Comparison of ENCODE assay signal across 1 cellular context in the genomic region with DNA sequence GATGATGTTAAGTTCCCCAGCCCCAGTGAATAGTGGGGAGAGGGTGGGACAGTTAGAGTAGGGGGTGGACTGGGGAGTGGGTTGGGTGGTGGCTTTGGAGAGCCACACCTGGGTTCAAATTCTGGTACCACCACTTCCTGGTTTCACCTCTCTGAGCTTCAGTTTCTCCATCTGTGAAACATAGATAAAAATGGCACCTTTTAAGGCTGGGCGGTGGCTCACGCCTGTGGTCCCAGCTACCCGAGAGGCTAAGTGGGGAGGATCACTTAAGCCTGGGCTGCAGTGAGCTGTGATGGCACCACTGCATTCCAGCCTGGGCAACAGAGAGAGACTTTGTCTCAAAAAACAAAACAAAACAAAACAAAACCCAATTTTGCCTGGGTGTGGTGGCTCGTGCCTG.
TF ChIP-seq lines count a peak whose summit lies in the region.

No MANE protein-coding gene starts in this region.

TF ChIP-seq in SK-N-SH treated with all-trans-retinoic acid at 6 μM for 48 hours, 23 proteins besides CTCF, POLR2A, EP300 and RAD21:
- TF ChIP-seq ZFP30 (CRISPR knock-in tag; IDR thresholded peaks at IDR 0.05) (no peak), ZNF8 (CRISPR knock-in tag; IDR thresholded peaks at IDR 0.05) (no peak), ZNF565 (CRISPR knock-in tag; conservative IDR thresholded peaks at IDR 0.05; ENCODE audit: low read depth) (no peak), ARNTL (CRISPR knock-in tag; IDR thresholded peaks at IDR 0.05; ENCODE audit: borderline replicate concordance, low read depth) (no peak), TSHZ2 (CRISPR knock-in tag; IDR thresholded peaks at IDR 0.05) (no peak), PPARA (CRISPR knock-in tag; IDR thresholded peaks at IDR 0.05; ENCODE audit: borderline replicate concordance) (no peak), BACH2 (CRISPR knock-in tag; IDR thresholded peaks at IDR 0.05; ENCODE audit: borderline replicate concordance) (no peak), ESRRG (CRISPR knock-in tag; IDR thresholded peaks at IDR 0.05) (no peak), SNAI2 (CRISPR knock-in tag; IDR thresholded peaks at IDR 0.05) (no peak), CSDC2 (CRISPR knock-in tag; IDR thresholded peaks at IDR 0.05) (no peak)
- TF ChIP-seq, protein P1, sequence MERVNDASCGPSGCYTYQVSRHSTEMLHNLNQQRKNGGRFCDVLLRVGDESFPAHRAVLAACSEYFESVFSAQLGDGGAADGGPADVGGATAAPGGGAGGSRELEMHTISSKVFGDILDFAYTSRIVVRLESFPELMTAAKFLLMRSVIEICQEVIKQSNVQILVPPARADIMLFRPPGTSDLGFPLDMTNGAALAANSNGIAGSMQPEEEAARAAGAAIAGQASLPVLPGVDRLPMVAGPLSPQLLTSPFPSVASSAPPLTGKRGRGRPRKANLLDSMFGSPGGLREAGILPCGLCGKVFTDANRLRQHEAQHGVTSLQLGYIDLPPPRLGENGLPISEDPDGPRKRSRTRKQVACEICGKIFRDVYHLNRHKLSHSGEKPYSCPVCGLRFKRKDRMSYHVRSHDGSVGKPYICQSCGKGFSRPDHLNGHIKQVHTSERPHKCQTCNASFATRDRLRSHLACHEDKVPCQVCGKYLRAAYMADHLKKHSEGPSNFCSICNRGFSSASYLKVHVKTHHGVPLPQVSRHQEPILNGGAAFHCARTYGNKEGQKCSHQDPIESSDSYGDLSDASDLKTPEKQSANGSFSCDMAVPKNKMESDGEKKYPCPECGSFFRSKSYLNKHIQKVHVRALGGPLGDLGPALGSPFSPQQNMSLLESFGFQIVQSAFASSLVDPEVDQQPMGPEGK (CRISPR knock-in tag; IDR thresholded peaks at IDR 0.05; ENCODE audit: borderline replicate concordance), result no peak
- TF ChIP-seq, protein P2, sequence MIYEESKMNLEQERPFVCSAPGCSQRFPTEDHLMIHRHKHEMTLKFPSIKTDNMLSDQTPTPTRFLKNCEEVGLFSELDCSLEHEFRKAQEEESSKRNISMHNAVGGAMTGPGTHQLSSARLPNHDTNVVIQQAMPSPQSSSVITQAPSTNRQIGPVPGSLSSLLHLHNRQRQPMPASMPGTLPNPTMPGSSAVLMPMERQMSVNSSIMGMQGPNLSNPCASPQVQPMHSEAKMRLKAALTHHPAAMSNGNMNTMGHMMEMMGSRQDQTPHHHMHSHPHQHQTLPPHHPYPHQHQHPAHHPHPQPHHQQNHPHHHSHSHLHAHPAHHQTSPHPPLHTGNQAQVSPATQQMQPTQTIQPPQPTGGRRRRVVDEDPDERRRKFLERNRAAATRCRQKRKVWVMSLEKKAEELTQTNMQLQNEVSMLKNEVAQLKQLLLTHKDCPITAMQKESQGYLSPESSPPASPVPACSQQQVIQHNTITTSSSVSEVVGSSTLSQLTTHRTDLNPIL (CRISPR knock-in tag; IDR thresholded peaks at IDR 0.05; ENCODE audit: low read depth), result no peak
- TF ChIP-seq, protein P3, sequence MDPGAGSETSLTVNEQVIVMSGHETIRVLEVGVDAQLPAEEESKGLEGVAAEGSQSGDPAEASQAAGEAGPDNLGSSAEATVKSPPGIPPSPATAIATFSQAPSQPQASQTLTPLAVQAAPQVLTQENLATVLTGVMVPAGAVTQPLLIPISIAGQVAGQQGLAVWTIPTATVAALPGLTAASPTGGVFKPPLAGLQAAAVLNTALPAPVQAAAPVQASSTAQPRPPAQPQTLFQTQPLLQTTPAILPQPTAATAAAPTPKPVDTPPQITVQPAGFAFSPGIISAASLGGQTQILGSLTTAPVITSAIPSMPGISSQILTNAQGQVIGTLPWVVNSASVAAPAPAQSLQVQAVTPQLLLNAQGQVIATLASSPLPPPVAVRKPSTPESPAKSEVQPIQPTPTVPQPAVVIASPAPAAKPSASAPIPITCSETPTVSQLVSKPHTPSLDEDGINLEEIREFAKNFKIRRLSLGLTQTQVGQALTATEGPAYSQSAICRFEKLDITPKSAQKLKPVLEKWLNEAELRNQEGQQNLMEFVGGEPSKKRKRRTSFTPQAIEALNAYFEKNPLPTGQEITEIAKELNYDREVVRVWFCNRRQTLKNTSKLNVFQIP (CRISPR knock-in tag; IDR thresholded peaks at IDR 0.05; ENCODE audit: borderline replicate concordance, low read depth), result no peak
